Comparison of ENCODE assay signal across 8 cellular contexts in genomic region chr17:47189732-47190621, GRCh38. TPM values are rescaled to one million over a fixed set of nuclear protein-coding genes. Genes with fewer than 3 reads are reported as not detected.
DNase-seq lines count a peak whose midpoint lies in the region; ATAC-seq, FAIRE-seq and TF ChIP-seq lines count a peak whose summit lies in the region.

No MANE protein-coding gene starts in this region.

- H3K27ac ChIP-seq in PC-3 (ENCODE audit: low read length) = peak overlapping the region; percentile 15; the same call in 1 of the 2 replicates
- H3K27ac ChIP-seq in endothelial cell of umbilical vein (ENCODE audit: insufficient read depth, low read depth, low read length) = peak overlapping the region; percentile 19

- no peaks in the 10 kb centered on the region for H3K9me3 Mint-ChIP-seq in Calu3 (ENCODE audit: low read depth, unreplicated experiment)
- H3K9me3 Mint-ChIP-seq in osteocyte (ENCODE audit: unreplicated experiment) = no peaks in the 10 kb centered on the region

- H3K79me2 ChIP-seq in PC-3 (ENCODE audit: low read length) = peaks cover 42% of the 10 kb centered on the region
- peaks cover 41% of the 10 kb centered on the region for H3K79me2 ChIP-seq in endothelial cell of umbilical vein (ENCODE audit: control insufficient read depth, insufficient read depth, low read length)

- H3K9me1 ChIP-seq in endothelial cell of umbilical vein (replicated peaks; ENCODE audit: control insufficient read depth, extremely low read depth, insufficient read depth, low read length) = no peaks in the 10 kb centered on the region

- FAIRE-seq in endothelial cell of umbilical vein (lab: Jason Lieb, UNC) = no peak

- DNase-seq in Calu3 (no peak), PC-3 (no peak), endothelial cell of umbilical vein (ENCODE audit: low read depth, low spot score) (no peak), osteocyte (ENCODE audit: extremely low spot score, unreplicated experiment) (no peak), NOMO-1 treated with DMSO at 0.1 percent for 48 hours (lab: John Stamatoyannopoulos, UW; ENCODE audit: unreplicated experiment) (no peak), cerebellar cortex (ENCODE audit: low spot score) (no peak), NCI-H345 (lab: John Stamatoyannopoulos, UW) (no peak)

- TF ChIP-seq CTCF in Calu3 (IDR thresholded peaks at IDR 0.05; ENCODE audit: unreplicated experiment) = no peak
- TF ChIP-seq CTCF in PC-3 (conservative IDR thresholded peaks at IDR 0.05; ENCODE audit: low read depth, low read length) = no peak
- no peak for TF ChIP-seq CTCF in endothelial cell of umbilical vein (IDR thresholded peaks at IDR 0.05; ENCODE audit: extremely low read depth in 1 of 2, insufficient read depth in 1 of 2, low read depth in 1 of 2, low read length in 2 of 2)
- no peak for TF ChIP-seq CTCF in osteocyte (IDR thresholded peaks at IDR 0.05)

- H3K4me1 Mint-ChIP-seq in Calu3 (ENCODE audit: low read depth, unreplicated experiment) = peaks cover 28% of the 10 kb centered on the region
- peaks cover 31% of the 10 kb centered on the region for H3K4me1 Mint-ChIP-seq in osteocyte (ENCODE audit: unreplicated experiment)

- POLR2A ChIA-PET in PC-3 (lab: Charles Lee; ENCODE audit: unreplicated experiment) = interaction anchor here (0.7 kb wide), 1 partner anchor 27 kb away, joined by 4 read pairs; no protein-coding TSS in a partner anchor
- POLR2A ChIA-PET in endothelial cell of umbilical vein (lab: Charles Lee) = interaction anchor here (1.0 to 1.4 kb wide), 2 partner anchors 35 to 125 kb away, joined by 3 to 5 read pairs; no protein-coding TSS in a partner anchor

- 0 out of 2 replicates have a peak, but pooled peaks cover 6% of the 10 kb centered on the region for H3K36me3 ChIP-seq in PC-3 (ENCODE audit: low read depth, low read length)
- H3K36me3 ChIP-seq in endothelial cell of umbilical vein (ENCODE audit: control insufficient read depth in 2 of 2, extremely low read depth in 1 of 2, insufficient read depth in 2 of 2, low read length in 2 of 2) = no peaks in the 10 kb centered on the region

- peak overlapping the region; percentile 87 for H3K27ac Mint-ChIP-seq in Calu3 (ENCODE audit: unreplicated experiment)
- H3K27ac Mint-ChIP-seq in osteocyte (ENCODE audit: unreplicated experiment) = peak overlapping the region; percentile 98

- H3K27me3 ChIP-seq in PC-3 (ENCODE audit: low read length) = no peaks in the 10 kb centered on the region
- H3K27me3 ChIP-seq in endothelial cell of umbilical vein (ENCODE audit: control insufficient read depth in 2 of 2, insufficient read depth in 2 of 2, low read length in 2 of 2) = no peaks in the 10 kb centered on the region

- intact Hi-C loops in Calu3 (cut with micrococcal nuclease; ENCODE audit: unreplicated experiment) (no loop called here), PC-3 (cut with micrococcal nuclease) (loop anchor here (1.0 to 2.0 kb wide), 3 partner anchors 9 to 125 kb away; no protein-coding TSS in a partner anchor), endothelial cell of umbilical vein (cut with micrococcal nuclease) (loop anchor here (1.0 to 2.0 kb wide), 4 partner anchors 35 to 133 kb away; partner anchors contain the start of genes EFCAB13 and ITGB3)

- dilution Hi-C loops in endothelial cell of umbilical vein (cut with MboI; ENCODE audit: extremely low pct_ligation_motif_present, low sequenced_read_pairs) = no loop called here

- H3K4me1 ChIP-seq in PC-3 (ENCODE audit: insufficient read depth, low read length) = peaks cover 20% of the 10 kb centered on the region
- H3K4me1 ChIP-seq in endothelial cell of umbilical vein (ENCODE audit: control insufficient read depth, extremely low read depth, insufficient read depth, low read length) = peaks cover 23% of the 10 kb centered on the region

- peak overlapping the region; percentile 94 for H3K4me2 ChIP-seq in PC-3 (ENCODE audit: low read length)
- peak overlapping the region; percentile 81 for H3K4me2 ChIP-seq in endothelial cell of umbilical vein (ENCODE audit: insufficient read depth, low read length)

- H3K36me3 Mint-ChIP-seq in Calu3 (ENCODE audit: insufficient read depth, unreplicated experiment) (peaks cover 17% of the 10 kb centered on the region), osteocyte (ENCODE audit: unreplicated experiment) (no peaks in the 10 kb centered on the region)

- H3K9me3 ChIP-seq in PC-3 (ENCODE audit: low read length) (no peaks in the 10 kb centered on the region), endothelial cell of umbilical vein (replicated peaks; ENCODE audit: control insufficient read depth, insufficient read depth, low read length) (no peaks in the 10 kb centered on the region)

- H3K4me3 ChIP-seq in PC-3 (ENCODE audit: low read length) (peak overlapping the region; percentile 87), endothelial cell of umbilical vein (replicated peaks in 1 of 3; ENCODE audit: insufficient read depth in 1 of 3, low read depth in 1 of 3, low read length in 3 of 3) (peak overlapping the region in 2 of 3 experiments; percentile 26 to 54)

- H3K9me2 ChIP-seq in PC-3 (replicated peaks; ENCODE audit: low read length) = no peaks in the 10 kb centered on the region

- H3K27me3 Mint-ChIP-seq in Calu3 (ENCODE audit: unreplicated experiment) (no peaks in the 10 kb centered on the region), osteocyte (ENCODE audit: unreplicated experiment) (no peaks in the 10 kb centered on the region)

- ATAC-seq in PC-3 = peak; percentile 5
- no peak for ATAC-seq in HG02852 (IDR thresholded peaks at IDR 0.05; ENCODE audit: unreplicated experiment)

- H2AFZ ChIP-seq in PC-3 (ENCODE audit: low read length) = peak overlapping the region; percentile 87
- peak overlapping the region; percentile 63 for H2AFZ ChIP-seq in endothelial cell of umbilical vein (ENCODE audit: low read depth, low read length)

- peak overlapping the region; percentile 94 for H3K9ac ChIP-seq in PC-3 (ENCODE audit: low read length)
- H3K9ac ChIP-seq in endothelial cell of umbilical vein (replicated peaks; ENCODE audit: extremely low read depth, insufficient read depth, low read length) = peak overlapping the region; percentile 52

- TSS peak; percentile 78 for BruUV-seq in Calu3 (replicated peaks; lab: Mats Ljungman, UMichigan)
- BruUV-seq in PC-3 (replicated peaks; lab: Mats Ljungman, UMichigan) = TSS peak; percentile 75
- BruUV-seq in endothelial cell of umbilical vein (replicated peaks; lab: Mats Ljungman, UMichigan) = no TSS peak

- H3K4me3 Mint-ChIP-seq in Calu3 (ENCODE audit: low read depth, unreplicated experiment) (peak overlapping the region; percentile 93), osteocyte (ENCODE audit: unreplicated experiment) (peak overlapping the region; percentile 98)

- TF ChIP-seq POLR2A in endothelial cell of umbilical vein (IDR thresholded peaks at IDR 0.05; ENCODE audit: low read depth, low read length) = no peak

- H3F3A ChIP-seq in PC-3 (ENCODE audit: low read length, unreplicated experiment) = no peaks in the 10 kb centered on the region

- CTCF ChIA-PET in Calu3 (lab: Charles Lee) (interaction anchor here (0.5 to 1.9 kb wide), 11 partner anchors 11 to 461 kb away, joined by 3 to 6 read pairs (median 3); partner anchors contain the start of genes EFCAB13 and KPNB1), PC-3 (lab: Charles Lee) (interaction anchor here (0.6 kb wide), 1 partner anchor 125 kb away, joined by 4 read pairs; no protein-coding TSS in a partner anchor), endothelial cell of umbilical vein (lab: Charles Lee) (interaction anchor here (0.6 to 1.6 kb wide), 8 partner anchors 8 to 126 kb away, joined by 3 to 9 read pairs (median 4); no protein-coding TSS in a partner anchor)

- H4K20me1 ChIP-seq in PC-3 (ENCODE audit: low read length) (peaks cover 21% of the 10 kb centered on the region), endothelial cell of umbilical vein (replicated peaks; ENCODE audit: control insufficient read depth, extremely low read depth, insufficient read depth, low read length) (peaks cover 4% of the 10 kb centered on the region)

TF ChIP-seq in endothelial cell of umbilical vein, 7 proteins besides CTCF, POLR2A, EP300 and RAD21:
- TF ChIP-seq GATA2 (IDR thresholded peaks at IDR 0.05; ENCODE audit: insufficient read depth, insufficient read length, low read depth, low read length) (no peak), POLR2AphosphoS5 (IDR thresholded peaks at IDR 0.05; ENCODE audit: insufficient read depth, low read depth, low read length) (no peak), FOS (IDR thresholded peaks at IDR 0.05; ENCODE audit: borderline replicate concordance, insufficient read depth, low read length) (no peak), MAX (IDR thresholded peaks at IDR 0.05; ENCODE audit: insufficient read depth, insufficient read length) (no peak), EZH2 (IDR thresholded peaks at IDR 0.05; ENCODE audit: borderline replicate concordance, low read depth, low read length, severe bottlenecking) (no peak), JUN (IDR thresholded peaks at IDR 0.05; ENCODE audit: borderline replicate concordance, insufficient read depth, insufficient read length, low read depth) (no peak), MYC (IDR thresholded peaks at IDR 0.05; ENCODE audit: low read depth, low read length) (no peak)
TF ChIP-seq in endothelial cell of umbilical vein: peak in this region for 0.

RNA-seq across cellular contexts. Expression of gene CDC27, which starts 0.9 kb away (rescaled TPM):
- total RNA-seq in Calu3 (2022) (132 and 133 TPM in 2 replicates), PC-3 (2014; rRNA removed) (149 and 167 TPM in 2 replicates), endothelial cell of umbilical vein (172 and 179 TPM in 2 replicates), osteocyte (102 and 112 TPM in 2 replicates)
- 76.1 and 77.2 TPM in 2 replicates for polyA plus RNA-seq in endothelial cell of umbilical vein
- 75.4 and 77.5 TPM in 2 replicates for polyA plus RNA-seq in endothelial cell of umbilical vein (2011; cell fraction: cytosol; rRNA removed)
- 130 and 136 TPM in 2 replicates for polyA plus RNA-seq in endothelial cell of umbilical vein (2011; cell fraction: nucleus; rRNA removed)
- 78.6 and 135 TPM in 2 replicates for polyA plus RNA-seq in endothelial cell of umbilical vein (2012)
- polyA minus RNA-seq in endothelial cell of umbilical vein = 245 and 261 TPM in 2 replicates
- 86.2 TPM for polyA minus RNA-seq in endothelial cell of umbilical vein (2011; cell fraction: cytosol; rRNA and poly(A)+ RNA removed)
- polyA minus RNA-seq in endothelial cell of umbilical vein (2011; cell fraction: nucleus; rRNA and poly(A)+ RNA removed) = 89.4 and 158 TPM in 2 replicates

RNA-seq across cellular contexts. Expression of gene MYL4, which starts 19.2 kb away (rescaled TPM):
- not detected in 2 replicates for total RNA-seq in Calu3 (2022)
- 1.6 and 2.2 TPM in 2 replicates for total RNA-seq in PC-3 (2014; rRNA removed)
- 1.9 and 2.0 TPM in 2 replicates for total RNA-seq in endothelial cell of umbilical vein
- polyA plus RNA-seq in endothelial cell of umbilical vein = 1.5 and 2.1 TPM in 2 replicates
- 1.7 TPM in 2 replicates for polyA plus RNA-seq in endothelial cell of umbilical vein (2011; cell fraction: cytosol; rRNA removed)
- polyA plus RNA-seq in endothelial cell of umbilical vein (2011; cell fraction: nucleus; rRNA removed) = 4.0 and 4.4 TPM in 2 replicates
- polyA plus RNA-seq in endothelial cell of umbilical vein (2012) = 0.67 and 1.0 TPM in 2 replicates
- polyA minus RNA-seq in endothelial cell of umbilical vein = 6.7 and 7.5 TPM in 2 replicates
- polyA minus RNA-seq in endothelial cell of umbilical vein (2011; cell fraction: cytosol; rRNA and poly(A)+ RNA removed) = not detected
- 1.3 and 2.5 TPM in 2 replicates for polyA minus RNA-seq in endothelial cell of umbilical vein (2011; cell fraction: nucleus; rRNA and poly(A)+ RNA removed)
- not detected in 2 replicates for total RNA-seq in osteocyte
